ENCODE assay signal across 1 cellular context in genomic region chr22:49867303-49868250, GRCh38.
A peak's percentile ranks its signal among the peaks of the same experiment; 100 is the strongest.
TF ChIP-seq lines count a peak whose summit lies in the region.

No MANE protein-coding gene starts in this region.

TF ChIP-seq in HepG2, 621 proteins besides CTCF, POLR2A, EP300 and RAD21 (continues in another document):
- TF ChIP-seq, protein P1, sequence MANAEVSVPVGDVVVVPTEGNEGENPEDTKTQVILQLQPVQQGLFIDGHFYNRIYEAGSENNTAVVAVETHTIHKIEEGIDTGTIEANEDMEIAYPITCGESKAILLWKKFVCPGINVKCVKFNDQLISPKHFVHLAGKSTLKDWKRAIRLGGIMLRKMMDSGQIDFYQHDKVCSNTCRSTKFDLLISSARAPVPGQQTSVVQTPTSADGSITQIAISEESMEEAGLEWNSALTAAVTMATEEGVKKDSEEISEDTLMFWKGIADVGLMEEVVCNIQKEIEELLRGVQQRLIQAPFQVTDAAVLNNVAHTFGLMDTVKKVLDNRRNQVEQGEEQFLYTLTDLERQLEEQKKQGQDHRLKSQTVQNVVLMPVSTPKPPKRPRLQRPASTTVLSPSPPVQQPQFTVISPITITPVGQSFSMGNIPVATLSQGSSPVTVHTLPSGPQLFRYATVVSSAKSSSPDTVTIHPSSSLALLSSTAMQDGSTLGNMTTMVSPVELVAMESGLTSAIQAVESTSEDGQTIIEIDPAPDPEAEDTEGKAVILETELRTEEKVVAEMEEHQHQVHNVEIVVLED (CRISPR knock-in tag; IDR thresholded peaks at IDR 0.05; ENCODE audit: borderline replicate concordance) = no peak
- TF ChIP-seq ZNF674 (CRISPR knock-in tag; IDR thresholded peaks at IDR 0.05; ENCODE audit: low read depth) (no peak), MLXIP (CRISPR knock-in tag; IDR thresholded peaks at IDR 0.05; ENCODE audit: borderline replicate concordance) (no peak), PAXIP1 (CRISPR knock-in tag; conservative IDR thresholded peaks at IDR 0.05) (peak; percentile 72), ZFP37 (CRISPR knock-in tag; IDR thresholded peaks at IDR 0.05; ENCODE audit: borderline replicate concordance) (no peak), MXI1 (IDR thresholded peaks at IDR 0.05; ENCODE audit: borderline replicate concordance, low read depth, low read length) (peak; percentile 49; the same call in 1 of the 3 replicates), RFX1 (IDR thresholded peaks at IDR 0.05) (no peak), ZNF441 (CRISPR knock-in tag; IDR thresholded peaks at IDR 0.05; ENCODE audit: borderline replicate concordance) (no peak), ZBED4 (CRISPR knock-in tag; IDR thresholded peaks at IDR 0.05; ENCODE audit: borderline replicate concordance) (peak; percentile 51; the same call in 1 of the 2 replicates), ZBTB42 (CRISPR knock-in tag; IDR thresholded peaks at IDR 0.05) (0 out of 2 replicates have a peak, but pooled peaks have one; percentile 78), FOXA3 (CRISPR knock-in tag; IDR thresholded peaks at IDR 0.05) (peak; percentile 58), ZFP91 (CRISPR knock-in tag; IDR thresholded peaks at IDR 0.05; ENCODE audit: borderline replicate concordance) (peak; percentile 46; the same call in 1 of the 2 replicates), JUN (CRISPR knock-in tag; IDR thresholded peaks at IDR 0.05) (no peak), ATF7 (IDR thresholded peaks at IDR 0.05) (no peak), ATF7 (CRISPR knock-in tag; IDR thresholded peaks at IDR 0.05) (no peak), MTA1 (CRISPR knock-in tag; IDR thresholded peaks at IDR 0.05; ENCODE audit: borderline replicate concordance) (no peak), FOXC1 (CRISPR knock-in tag; IDR thresholded peaks at IDR 0.05; ENCODE audit: borderline replicate concordance) (no peak), GABPB1 (CRISPR knock-in tag; IDR thresholded peaks at IDR 0.05) (peak; percentile 12; the same call in 1 of the 2 replicates), PCBP2 (optimal IDR thresholded peaks at IDR 0.05; ENCODE audit: low read depth, low read length, poor library complexity, severe bottlenecking) (no peak), ZNF34 (CRISPR knock-in tag; IDR thresholded peaks at IDR 0.05; ENCODE audit: borderline replicate concordance) (no peak), ATF7-NPFF (CRISPR knock-in tag; IDR thresholded peaks at IDR 0.05; ENCODE audit: low read depth) (no peak), SAFB2 (CRISPR knock-in tag; IDR thresholded peaks at IDR 0.05; ENCODE audit: borderline replicate concordance, low read depth) (no peak), ZNF724P (CRISPR knock-in tag; IDR thresholded peaks at IDR 0.05; ENCODE audit: borderline replicate concordance) (no peak), FOXP4 (CRISPR knock-in tag; IDR thresholded peaks at IDR 0.05) (peak; percentile 28; the same call in 1 of the 2 replicates), ZNF256 (CRISPR knock-in tag; conservative IDR thresholded peaks at IDR 0.05) (no peak), ZNF747 (CRISPR knock-in tag; IDR thresholded peaks at IDR 0.05; ENCODE audit: borderline replicate concordance) (no peak)
- TF ChIP-seq, protein P2, sequence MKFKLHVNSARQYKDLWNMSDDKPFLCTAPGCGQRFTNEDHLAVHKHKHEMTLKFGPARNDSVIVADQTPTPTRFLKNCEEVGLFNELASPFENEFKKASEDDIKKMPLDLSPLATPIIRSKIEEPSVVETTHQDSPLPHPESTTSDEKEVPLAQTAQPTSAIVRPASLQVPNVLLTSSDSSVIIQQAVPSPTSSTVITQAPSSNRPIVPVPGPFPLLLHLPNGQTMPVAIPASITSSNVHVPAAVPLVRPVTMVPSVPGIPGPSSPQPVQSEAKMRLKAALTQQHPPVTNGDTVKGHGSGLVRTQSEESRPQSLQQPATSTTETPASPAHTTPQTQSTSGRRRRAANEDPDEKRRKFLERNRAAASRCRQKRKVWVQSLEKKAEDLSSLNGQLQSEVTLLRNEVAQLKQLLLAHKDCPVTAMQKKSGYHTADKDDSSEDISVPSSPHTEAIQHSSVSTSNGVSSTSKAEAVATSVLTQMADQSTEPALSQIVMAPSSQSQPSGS (CRISPR knock-in tag; IDR thresholded peaks at IDR 0.05) = no peak
- TF ChIP-seq, protein P3, sequence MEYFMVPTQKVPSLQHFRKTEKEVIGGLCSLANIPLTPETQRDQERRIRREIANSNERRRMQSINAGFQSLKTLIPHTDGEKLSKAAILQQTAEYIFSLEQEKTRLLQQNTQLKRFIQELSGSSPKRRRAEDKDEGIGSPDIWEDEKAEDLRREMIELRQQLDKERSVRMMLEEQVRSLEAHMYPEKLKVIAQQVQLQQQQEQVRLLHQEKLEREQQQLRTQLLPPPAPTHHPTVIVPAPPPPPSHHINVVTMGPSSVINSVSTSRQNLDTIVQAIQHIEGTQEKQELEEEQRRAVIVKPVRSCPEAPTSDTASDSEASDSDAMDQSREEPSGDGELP (IDR thresholded peaks at IDR 0.05; ENCODE audit: borderline replicate concordance, low read depth) = peak; percentile 87
- TF ChIP-seq, protein P4, sequence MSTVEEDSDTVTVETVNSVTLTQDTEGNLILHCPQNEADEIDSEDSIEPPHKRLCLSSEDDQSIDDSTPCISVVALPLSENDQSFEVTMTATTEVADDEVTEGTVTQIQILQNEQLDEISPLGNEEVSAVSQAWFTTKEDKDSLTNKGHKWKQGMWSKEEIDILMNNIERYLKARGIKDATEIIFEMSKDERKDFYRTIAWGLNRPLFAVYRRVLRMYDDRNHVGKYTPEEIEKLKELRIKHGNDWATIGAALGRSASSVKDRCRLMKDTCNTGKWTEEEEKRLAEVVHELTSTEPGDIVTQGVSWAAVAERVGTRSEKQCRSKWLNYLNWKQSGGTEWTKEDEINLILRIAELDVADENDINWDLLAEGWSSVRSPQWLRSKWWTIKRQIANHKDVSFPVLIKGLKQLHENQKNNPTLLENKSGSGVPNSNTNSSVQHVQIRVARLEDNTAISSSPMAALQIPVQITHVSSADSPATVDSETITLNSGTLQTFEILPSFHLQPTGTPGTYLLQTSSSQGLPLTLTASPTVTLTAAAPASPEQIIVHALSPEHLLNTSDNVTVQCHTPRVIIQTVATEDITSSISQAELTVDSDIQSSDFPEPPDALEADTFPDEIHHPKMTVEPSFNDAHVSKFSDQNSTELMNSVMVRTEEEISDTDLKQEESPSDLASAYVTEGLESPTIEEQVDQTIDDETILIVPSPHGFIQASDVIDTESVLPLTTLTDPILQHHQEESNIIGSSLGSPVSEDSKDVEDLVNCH (CRISPR knock-in tag; IDR thresholded peaks at IDR 0.05) = no peak; the same call in 1 of the 2 replicates
- TF ChIP-seq, protein P5, sequence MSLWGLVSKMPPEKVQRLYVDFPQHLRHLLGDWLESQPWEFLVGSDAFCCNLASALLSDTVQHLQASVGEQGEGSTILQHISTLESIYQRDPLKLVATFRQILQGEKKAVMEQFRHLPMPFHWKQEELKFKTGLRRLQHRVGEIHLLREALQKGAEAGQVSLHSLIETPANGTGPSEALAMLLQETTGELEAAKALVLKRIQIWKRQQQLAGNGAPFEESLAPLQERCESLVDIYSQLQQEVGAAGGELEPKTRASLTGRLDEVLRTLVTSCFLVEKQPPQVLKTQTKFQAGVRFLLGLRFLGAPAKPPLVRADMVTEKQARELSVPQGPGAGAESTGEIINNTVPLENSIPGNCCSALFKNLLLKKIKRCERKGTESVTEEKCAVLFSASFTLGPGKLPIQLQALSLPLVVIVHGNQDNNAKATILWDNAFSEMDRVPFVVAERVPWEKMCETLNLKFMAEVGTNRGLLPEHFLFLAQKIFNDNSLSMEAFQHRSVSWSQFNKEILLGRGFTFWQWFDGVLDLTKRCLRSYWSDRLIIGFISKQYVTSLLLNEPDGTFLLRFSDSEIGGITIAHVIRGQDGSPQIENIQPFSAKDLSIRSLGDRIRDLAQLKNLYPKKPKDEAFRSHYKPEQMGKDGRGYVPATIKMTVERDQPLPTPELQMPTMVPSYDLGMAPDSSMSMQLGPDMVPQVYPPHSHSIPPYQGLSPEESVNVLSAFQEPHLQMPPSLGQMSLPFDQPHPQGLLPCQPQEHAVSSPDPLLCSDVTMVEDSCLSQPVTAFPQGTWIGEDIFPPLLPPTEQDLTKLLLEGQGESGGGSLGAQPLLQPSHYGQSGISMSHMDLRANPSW (CRISPR knock-in tag; IDR thresholded peaks at IDR 0.05; ENCODE audit: borderline replicate concordance) = no peak
